In the genomic region with DNA sequence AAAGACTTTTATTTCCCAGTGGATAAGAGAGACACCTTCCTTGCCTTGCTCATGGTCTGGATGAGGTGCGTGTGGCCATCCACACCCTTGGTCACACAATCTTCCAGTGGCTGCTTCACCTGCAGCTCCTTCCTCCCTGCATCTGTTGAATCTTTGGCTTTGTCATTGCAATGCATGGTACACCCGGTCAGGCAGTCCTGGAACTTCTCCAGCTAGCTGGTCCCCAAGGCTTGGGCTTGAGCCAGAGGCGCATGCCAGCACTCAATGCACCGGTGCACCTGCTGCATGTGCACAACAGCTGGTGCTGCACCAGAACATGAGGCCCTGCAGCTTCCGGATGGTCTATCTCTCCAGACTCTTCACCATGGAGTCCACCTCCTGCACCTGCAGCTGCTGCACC, we compare ENCODE assay signal across 26 cellular contexts.
"Had no signal": no experiment of that assay in that cellular context is flagged by ENCODE, and none has a peak within 500 bp of the region (broad histone marks: within the 10 kb centered on the region; RNA-seq: fewer than 3 reads in every experiment).

No MANE protein-coding gene starts in this region.

- DNase-seq: activated B cell treated with CpG ODN at 0.5 μM for 24 hours; activated CD4-positive, alpha-beta T cell treated with anti-CD3 and anti-CD28 coated beads for 48 hours; activated CD4-positive, alpha-beta T cell treated with anti-CD3 and anti-CD28 coated beads, Interleukin-2, amount 50 U/mL, for 1 hour; activated CD4-positive, alpha-beta T cell treated with anti-CD3 and anti-CD28 coated beads, Interleukin-2, amount 50 U/mL, for 48 hours; activated CD8-positive, alpha-beta memory T cell treated with anti-CD3 and anti-CD28 coated beads for 24 hours; activated effector memory CD4-positive, alpha-beta T cell treated with anti-CD3 and anti-CD28 coated beads, Interleukin-2, amount 50 U/mL, for 16 hours; activated naive CD4-positive, alpha-beta T cell treated with anti-CD3 and anti-CD28 coated beads for 36 hours; activated naive CD8-positive, alpha-beta T cell treated with anti-CD3 and anti-CD28 coated beads for 36 hours; activated naive CD8-positive, alpha-beta T cell treated with anti-CD3 and anti-CD28 coated beads, Interleukin-2, amount 50 U/mL, for 24 hours; activated T-cell treated with anti-CD3 and anti-CD28 coated beads, Interleukin-2, amount 50 U/mL, for 4 hours; adrenal gland; amygdala; aorta; cerebellar nuclear complex; colonic mucosa; effector CD8-positive, alpha-beta T cell; esophagus squamous epithelium; foreskin melanocyte; heart right ventricle; T-helper 17 cell; T1000; WERI-Rb-1 had no signal

- H3K27ac ChIP-seq: adrenal gland, breast epithelium, cardiac muscle cell, colonic mucosa, epithelial cell of prostate, esophagus squamous epithelium, gastroesophageal sphincter, heart right ventricle, WERI-Rb-1 had no signal

- H3K9me3 ChIP-seq: adrenal gland, breast epithelium, colonic mucosa, esophagus squamous epithelium, gastroesophageal sphincter, heart right ventricle had no signal

- H3K36me3 ChIP-seq: adrenal gland, breast epithelium, cardiac muscle cell, colonic mucosa, esophagus squamous epithelium, gastroesophageal sphincter, heart right ventricle, WERI-Rb-1 had no signal

- H3K27me3 ChIP-seq: colonic mucosa, esophagus squamous epithelium, gastroesophageal sphincter had no signal

- H3K4me3 ChIP-seq: adrenal gland, breast epithelium, cardiac muscle cell, colonic mucosa, esophagus squamous epithelium, gastroesophageal sphincter, heart right ventricle had no signal

- ATAC-seq: gastroesophageal sphincter, heart right ventricle had no signal

- H3K4me1 ChIP-seq: adrenal gland, breast epithelium, colonic mucosa, esophagus squamous epithelium, gastroesophageal sphincter, heart right ventricle had no signal
